In genomic region chr2:59184281-59185020, GRCh38 we compare ENCODE assay signal across 10 cellular contexts.
DNase-seq lines count a peak whose midpoint lies in the region; TF ChIP-seq lines count a peak whose summit lies in the region.
"Had no signal": no experiment of that assay in that cellular context is flagged by ENCODE, and none has a peak within 500 bp of the region (broad histone marks: within the 10 kb centered on the region; RNA-seq: fewer than 3 reads in every experiment).

No MANE protein-coding gene starts in this region.

- TF ChIP-seq CTCF in foreskin fibroblast (IDR thresholded peaks at IDR 0.05; ENCODE audit: low read depth, low read length) (no peak), right atrium auricular region (IDR thresholded peaks at IDR 0.05) (no peak)

- no peak overlapping the region for H3K4me3 ChIP-seq in foreskin fibroblast (ENCODE audit: low read depth in 1 of 2, low read length in 2 of 2)
- H3K4me3 ChIP-seq in right atrium auricular region: no peak overlapping the region
- H3K4me3 ChIP-seq: PC-9 had no signal

- H3K4me3 Mint-ChIP-seq in IgD-negative memory B cell: peak overlapping the region; percentile 4 to 85 (median 38)
- H3K4me3 Mint-ChIP-seq: activated naive CD8-positive, alpha-beta T cell treated with anti-CD3 and anti-CD28 coated beads, Interleukin-2, amount 10 ng/mL, durations not matched to agents 7 days and 5 days had no signal

- no peak overlapping the region for H3K27ac ChIP-seq in right atrium auricular region
- H3K27ac ChIP-seq: PC-9 had no signal

- H3K36me3 ChIP-seq in right atrium auricular region: no peaks in the 10 kb centered on the region

- no peaks in the 10 kb centered on the region for H3K9me3 ChIP-seq in right atrium auricular region

- DNase-seq in SHP77 treated with DMSO at 0.1 percent for 48 hours (lab: John Stamatoyannopoulos, UW) (peak; percentile 25), foreskin fibroblast (peak; percentile 1 to 67), smooth muscle cell of the brain vasculature (ENCODE audit: low read depth, low spot score) (peak; percentile 36), D341Med (ENCODE audit: low spot score) (no peak), right atrium auricular region (ENCODE audit: low spot score) (no peak), NCI-H2081 (lab: John Stamatoyannopoulos, UW) (no peak)
- DNase-seq: activated naive CD8-positive, alpha-beta T cell treated with anti-CD3 and anti-CD28 coated beads, Interleukin-2, amount 10 ng/mL, durations not matched to agents 7 days and 5 days; NCI-H187 treated with DMSO at 0.1 percent for 48 hours had no signal

- no peaks in the 10 kb centered on the region for H3K27me3 ChIP-seq in right atrium auricular region

- H3K27ac Mint-ChIP-seq in IgD-negative memory B cell: peak overlapping the region; percentile 21 to 84 (median 26)
- H3K27ac Mint-ChIP-seq: activated naive CD8-positive, alpha-beta T cell treated with anti-CD3 and anti-CD28 coated beads, Interleukin-2, amount 10 ng/mL, durations not matched to agents 7 days and 5 days had no signal

- peaks cover 0 to 1% (median 0%) of the 10 kb centered on the region in 3 donors for H3K9me3 Mint-ChIP-seq in IgD-negative memory B cell
- H3K9me3 Mint-ChIP-seq: activated naive CD8-positive, alpha-beta T cell treated with anti-CD3 and anti-CD28 coated beads, Interleukin-2, amount 10 ng/mL, durations not matched to agents 7 days and 5 days had no signal

- no peaks in the 10 kb centered on the region for H3K4me1 ChIP-seq in right atrium auricular region

- no peaks in the 10 kb centered on the region for H3K36me3 Mint-ChIP-seq in IgD-negative memory B cell
- H3K36me3 Mint-ChIP-seq: activated naive CD8-positive, alpha-beta T cell treated with anti-CD3 and anti-CD28 coated beads, Interleukin-2, amount 10 ng/mL, durations not matched to agents 7 days and 5 days had no signal

- peaks cover 9 to 20% (median 13%) of the 10 kb centered on the region in 3 donors for H3K4me1 Mint-ChIP-seq in IgD-negative memory B cell

- H3K27me3 Mint-ChIP-seq in IgD-negative memory B cell: peaks cover 2% of the 10 kb centered on the region
- H3K27me3 Mint-ChIP-seq: activated naive CD8-positive, alpha-beta T cell treated with anti-CD3 and anti-CD28 coated beads, Interleukin-2, amount 10 ng/mL, durations not matched to agents 7 days and 5 days had no signal

Comparison
In these comparisons a context has a peak if more than half of its experiments do, and no peak if none do; other contexts are left out.
1. DNase-seq: peak in SHP77 treated with DMSO at 0.1 percent for 48 hours (single experiment), foreskin fibroblast (2 of 2) and smooth muscle cell of the brain vasculature (single experiment); none in D341Med (single experiment), right atrium auricular region (single experiment) and NCI-H2081 (0 of 2).